ENCODE assay signal across 26 cellular contexts in the genomic region with DNA sequence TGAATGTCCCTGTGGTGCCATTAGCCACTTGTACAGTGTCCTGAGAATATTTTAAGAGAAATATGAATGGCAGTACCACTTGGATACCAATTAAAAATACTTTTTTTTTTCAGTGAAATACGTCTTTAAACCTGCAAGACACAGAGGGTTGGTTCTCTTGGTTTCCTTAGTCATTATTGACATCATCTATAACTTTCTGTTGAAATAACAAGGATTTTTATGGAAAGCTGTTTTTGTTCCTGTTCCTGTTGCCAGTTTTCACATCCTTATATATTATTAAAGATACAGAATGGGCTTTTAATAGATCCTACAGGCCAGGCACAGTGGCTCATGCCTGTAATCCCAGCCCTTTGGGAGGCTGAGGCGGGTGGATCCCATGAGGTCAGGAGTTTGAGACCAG.
"Had no signal": no experiment of that assay in that cellular context is flagged by ENCODE, and none has a peak within 500 bp of the region (broad histone marks: within the 10 kb centered on the region; RNA-seq: fewer than 3 reads in every experiment).

No MANE protein-coding gene starts in this region.

- H3K4me1 ChIP-seq: body of pancreas, prostate gland, right atrium auricular region, uterus had no signal

- H3K9me3 ChIP-seq: body of pancreas, prostate gland, suprapubic skin, transverse colon, uterus had no signal

- ATAC-seq: body of pancreas, left ventricle myocardium superior had no signal

- H2AFZ ChIP-seq: neural progenitor cell had no signal

- H3K27ac ChIP-seq: body of pancreas, neural progenitor cell, prostate gland, right atrium auricular region, suprapubic skin, uterus had no signal

- H3K4me2 ChIP-seq: neural progenitor cell had no signal

- H3K9ac ChIP-seq: neural progenitor cell had no signal

- H3K9me3 Mint-ChIP-seq: activated B cell treated with CpG ODN at 0.5 μM for 24 hours; activated CD8-positive, alpha-beta T cell treated with anti-CD3 and anti-CD28 coated beads for 36 hours; activated naive CD8-positive, alpha-beta T cell treated with anti-CD3 and anti-CD28 coated beads for 36 hours; immature natural killer cell; stimulated activated naive CD8-positive, alpha-beta T cell treated with anti-CD3 and anti-CD28 coated beads, Interleukin-15, amount 100 ng/mL, for 72 hours had no signal

- FAIRE-seq: endometrium had no signal

- H3K27ac Mint-ChIP-seq: activated B cell treated with CpG ODN at 0.5 μM for 24 hours; activated CD8-positive, alpha-beta T cell treated with anti-CD3 and anti-CD28 coated beads for 36 hours; activated naive CD8-positive, alpha-beta T cell treated with anti-CD3 and anti-CD28 coated beads for 36 hours; activated T-helper 17 cell treated with anti-CD3 and anti-CD28 coated beads, Interleukin-2, amount 50 U/mL, for 72 hours; memory B cell; naive thymus-derived CD4-positive, alpha-beta T cell; neural progenitor cell; stimulated activated naive CD8-positive, alpha-beta T cell treated with anti-CD3 and anti-CD28 coated beads, Interleukin-15, amount 100 ng/mL, for 72 hours had no signal

- H3K4me3 Mint-ChIP-seq: activated B cell treated with CpG ODN at 0.5 μM for 24 hours; activated CD8-positive, alpha-beta T cell treated with anti-CD3 and anti-CD28 coated beads for 36 hours; activated naive CD8-positive, alpha-beta T cell treated with anti-CD3 and anti-CD28 coated beads for 36 hours; activated T-helper 17 cell treated with anti-CD3 and anti-CD28 coated beads, Interleukin-2, amount 50 U/mL, for 72 hours; memory B cell; neural progenitor cell; stimulated activated naive CD8-positive, alpha-beta T cell treated with anti-CD3 and anti-CD28 coated beads, Interleukin-15, amount 100 ng/mL, for 72 hours had no signal

- H3K36me3 ChIP-seq: neural progenitor cell, prostate gland, right atrium auricular region, suprapubic skin, transverse colon, uterus had no signal

- DNase-seq: activated B cell treated with CpG ODN at 0.5 μM for 24 hours; activated CD4-positive, alpha-beta T cell treated with anti-CD3 and anti-CD28 coated beads for 48 hours; activated CD8-positive, alpha-beta T cell treated with anti-CD3 and anti-CD28 coated beads for 36 hours; activated naive CD4-positive, alpha-beta T cell; activated naive CD8-positive, alpha-beta T cell treated with anti-CD3 and anti-CD28 coated beads for 36 hours; activated T-cell treated with anti-CD3 and anti-CD28 coated beads, Interleukin-2, amount 50 U/mL, for 1 hour; amygdala; caudate nucleus; left ventricle myocardium superior; stimulated activated CD4-positive, alpha-beta T cell treated with anti-CD3 and anti-CD28 coated beads, Interleukin-15, amount 100 ng/mL, for 24 hours; stimulated activated CD4-positive, alpha-beta T cell treated with anti-CD3 and anti-CD28 coated beads, Interleukin-2, amount 100 ng/mL, for 48 hours; stimulated activated naive CD8-positive, alpha-beta T cell treated with anti-CD3 and anti-CD28 coated beads, Interleukin-15, amount 100 ng/mL, for 72 hours; T-helper 9 cell; uterus had no signal

- H3K4me3 ChIP-seq: body of pancreas, mucosa of descending colon, neural progenitor cell, prostate gland, right atrium auricular region, suprapubic skin, transverse colon, uterus had no signal

- H3K27me3 Mint-ChIP-seq: activated B cell treated with CpG ODN at 0.5 μM for 24 hours, memory B cell had no signal

- H3K27me3 ChIP-seq: body of pancreas, right atrium auricular region, suprapubic skin, transverse colon, uterus had no signal

- H3K36me3 Mint-ChIP-seq: activated naive CD8-positive, alpha-beta T cell treated with anti-CD3 and anti-CD28 coated beads for 36 hours; naive thymus-derived CD4-positive, alpha-beta T cell had no signal
